ENCODE assay signal across 1 cellular context in the genomic region with DNA sequence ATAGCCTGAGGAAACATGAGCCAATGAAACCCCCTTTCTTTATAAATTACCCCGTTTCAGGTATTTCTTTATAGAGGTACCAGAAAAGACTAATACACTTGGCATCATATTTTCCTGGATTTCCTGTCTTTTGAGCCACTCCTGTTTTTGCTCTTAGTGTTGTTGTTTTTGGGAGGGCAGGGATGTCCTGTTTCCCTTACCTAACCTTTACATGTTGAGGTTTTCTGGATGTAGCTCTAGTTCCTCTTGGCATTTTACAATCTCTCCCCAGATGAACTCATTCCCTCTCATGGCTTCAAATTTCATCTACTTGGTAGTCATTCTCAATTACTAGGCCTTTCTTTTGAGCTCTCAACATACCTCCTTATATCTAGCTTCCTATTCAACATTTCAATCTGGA.
TF ChIP-seq lines count a peak whose summit lies in the region.

No MANE protein-coding gene starts in this region.

TF ChIP-seq in HepG2, 621 proteins besides CTCF, POLR2A, EP300 and RAD21:
- TF ChIP-seq, protein P1, sequence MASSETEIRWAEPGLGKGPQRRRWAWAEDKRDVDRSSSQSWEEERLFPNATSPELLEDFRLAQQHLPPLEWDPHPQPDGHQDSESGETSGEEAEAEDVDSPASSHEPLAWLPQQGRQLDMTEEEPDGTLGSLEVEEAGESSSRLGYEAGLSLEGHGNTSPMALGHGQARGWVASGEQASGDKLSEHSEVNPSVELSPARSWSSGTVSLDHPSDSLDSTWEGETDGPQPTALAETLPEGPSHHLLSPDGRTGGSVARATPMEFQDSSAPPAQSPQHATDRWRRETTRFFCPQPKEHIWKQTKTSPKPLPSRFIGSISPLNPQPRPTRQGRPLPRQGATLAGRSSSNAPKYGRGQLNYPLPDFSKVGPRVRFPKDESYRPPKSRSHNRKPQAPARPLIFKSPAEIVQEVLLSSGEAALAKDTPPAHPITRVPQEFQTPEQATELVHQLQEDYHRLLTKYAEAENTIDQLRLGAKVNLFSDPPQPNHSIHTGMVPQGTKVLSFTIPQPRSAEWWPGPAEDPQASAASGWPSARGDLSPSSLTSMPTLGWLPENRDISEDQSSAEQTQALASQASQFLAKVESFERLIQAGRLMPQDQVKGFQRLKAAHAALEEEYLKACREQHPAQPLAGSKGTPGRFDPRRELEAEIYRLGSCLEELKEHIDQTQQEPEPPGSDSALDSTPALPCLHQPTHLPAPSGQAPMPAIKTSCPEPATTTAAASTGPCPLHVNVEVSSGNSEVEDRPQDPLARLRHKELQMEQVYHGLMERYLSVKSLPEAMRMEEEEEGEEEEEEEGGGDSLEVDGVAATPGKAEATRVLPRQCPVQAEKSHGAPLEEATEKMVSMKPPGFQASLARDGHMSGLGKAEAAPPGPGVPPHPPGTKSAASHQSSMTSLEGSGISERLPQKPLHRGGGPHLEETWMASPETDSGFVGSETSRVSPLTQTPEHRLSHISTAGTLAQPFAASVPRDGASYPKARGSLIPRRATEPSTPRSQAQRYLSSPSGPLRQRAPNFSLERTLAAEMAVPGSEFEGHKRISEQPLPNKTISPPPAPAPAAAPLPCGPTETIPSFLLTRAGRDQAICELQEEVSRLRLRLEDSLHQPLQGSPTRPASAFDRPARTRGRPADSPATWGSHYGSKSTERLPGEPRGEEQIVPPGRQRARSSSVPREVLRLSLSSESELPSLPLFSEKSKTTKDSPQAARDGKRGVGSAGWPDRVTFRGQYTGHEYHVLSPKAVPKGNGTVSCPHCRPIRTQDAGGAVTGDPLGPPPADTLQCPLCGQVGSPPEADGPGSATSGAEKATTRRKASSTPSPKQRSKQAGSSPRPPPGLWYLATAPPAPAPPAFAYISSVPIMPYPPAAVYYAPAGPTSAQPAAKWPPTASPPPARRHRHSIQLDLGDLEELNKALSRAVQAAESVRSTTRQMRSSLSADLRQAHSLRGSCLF (CRISPR knock-in tag; IDR thresholded peaks at IDR 0.05; ENCODE audit: borderline replicate concordance), result no peak
- TF ChIP-seq, protein P2, sequence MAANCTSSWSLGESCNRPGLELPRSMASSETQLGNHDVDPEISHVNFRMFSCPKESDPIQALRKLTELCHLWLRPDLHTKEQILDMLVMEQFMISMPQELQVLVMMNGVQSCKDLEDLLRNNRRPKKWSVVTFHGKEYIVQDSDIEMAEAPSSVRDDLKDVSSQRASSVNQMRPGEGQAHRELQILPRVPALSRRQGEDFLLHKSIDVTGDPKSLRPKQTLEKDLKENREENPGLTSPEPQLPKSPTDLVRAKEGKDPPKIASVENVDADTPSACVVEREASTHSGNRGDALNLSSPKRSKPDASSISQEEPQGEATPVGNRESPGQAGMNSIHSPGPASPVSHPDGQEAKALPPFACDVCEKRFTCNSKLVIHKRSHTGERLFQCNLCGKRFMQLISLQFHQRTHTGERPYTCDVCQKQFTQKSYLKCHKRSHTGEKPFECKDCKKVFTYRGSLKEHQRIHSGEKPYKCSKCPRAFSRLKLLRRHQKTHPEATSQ (CRISPR knock-in tag; IDR thresholded peaks at IDR 0.05; ENCODE audit: borderline replicate concordance), result no peak
- TF ChIP-seq SOX5 (CRISPR knock-in tag; IDR thresholded peaks at IDR 0.05; ENCODE audit: borderline replicate concordance) (no peak), NFIC (IDR thresholded peaks at IDR 0.05; ENCODE audit: low read length) (no peak), ZFP41 (CRISPR knock-in tag; IDR thresholded peaks at IDR 0.05; ENCODE audit: borderline replicate concordance) (no peak), MAZ (IDR thresholded peaks at IDR 0.05; ENCODE audit: borderline replicate concordance, low read depth, low read length) (no peak), MAZ (CRISPR knock-in tag; IDR thresholded peaks at IDR 0.05; ENCODE audit: low read depth) (no peak), TEF (CRISPR knock-in tag; IDR thresholded peaks at IDR 0.05) (no peak)
